Comparison of ENCODE assay signal across 14 cellular contexts in the genomic region with DNA sequence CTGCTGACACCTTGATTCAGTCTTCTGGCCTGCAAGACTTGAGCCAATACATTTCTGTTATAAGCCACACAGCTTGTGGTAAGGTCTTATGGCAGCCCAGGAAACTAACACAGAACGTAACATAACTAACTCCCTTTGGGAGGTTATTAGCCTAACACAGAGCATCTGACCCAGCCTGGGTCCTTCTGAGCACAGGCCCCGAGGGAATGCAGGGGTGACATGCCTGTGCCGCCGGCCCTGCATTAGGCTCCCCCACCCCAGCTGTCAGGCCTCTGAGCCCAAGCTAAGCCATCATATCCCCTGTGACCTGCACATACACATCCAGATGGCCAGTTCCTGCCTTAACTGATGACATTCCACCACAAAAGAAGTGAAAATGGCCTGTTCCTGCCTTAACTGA. TPM values are rescaled to one million over a fixed set of nuclear protein-coding genes. Genes with fewer than 3 reads are reported as not detected.
"Had no signal": no experiment of that assay in that cellular context is flagged by ENCODE, and none has a peak within 500 bp of the region (broad histone marks: within the 10 kb centered on the region; RNA-seq: fewer than 3 reads in every experiment).

No MANE protein-coding gene starts in this region.

RNA-seq across cellular contexts. Expression of a gene that starts 16.0 kb away (rescaled TPM):
- total RNA-seq: activated B cell treated with CpG ODN at 0.5 μM for 24 hours; activated CD4-positive, alpha-beta memory T cell treated with anti-CD3 and anti-CD28 coated beads for 36 hours; activated naive CD4-positive, alpha-beta T cell treated with anti-CD3 and anti-CD28 coated beads for 36 hours; activated T-helper 1 cell treated with anti-CD3 and anti-CD28 coated beads, Interleukin-12 subunit alpha, Interleukin-12 subunit beta, Interleukin-2, Interleukin-4 antibody, amounts not matched to agents 30 ng/mL and 10 ng/mL and 1 ng/mL, durations not matched to agents 14 hours and 24 hours and 36 hours had no signal

RNA-seq across cellular contexts. Expression of a gene that starts 40.1 kb away (rescaled TPM):
- total RNA-seq: activated B cell treated with CpG ODN at 0.5 μM for 24 hours; activated CD4-positive, alpha-beta memory T cell treated with anti-CD3 and anti-CD28 coated beads for 36 hours; activated naive CD4-positive, alpha-beta T cell treated with anti-CD3 and anti-CD28 coated beads for 36 hours; activated naive CD4-positive, alpha-beta T cell treated with anti-CD3 and anti-CD28 coated beads, Interleukin-2, amount 50 U/mL, for 72 hours; activated T-cell treated with anti-CD3 and anti-CD28 coated beads, Interleukin-2, amount 50 U/mL, for 4 hours; activated T-helper 1 cell treated with anti-CD3 and anti-CD28 coated beads, Interleukin-12 subunit alpha, Interleukin-12 subunit beta, Interleukin-2, Interleukin-4 antibody, amounts not matched to agents 30 ng/mL and 10 ng/mL and 1 ng/mL, durations not matched to agents 14 hours and 24 hours and 36 hours; adrenal gland; astrocyte; body of pancreas; breast epithelium; cardiac septum; M059J; Right ventricle myocardium superior had no signal
- polyA plus RNA-seq: adrenal gland, SK-N-SH had no signal
